In the genomic region with DNA sequence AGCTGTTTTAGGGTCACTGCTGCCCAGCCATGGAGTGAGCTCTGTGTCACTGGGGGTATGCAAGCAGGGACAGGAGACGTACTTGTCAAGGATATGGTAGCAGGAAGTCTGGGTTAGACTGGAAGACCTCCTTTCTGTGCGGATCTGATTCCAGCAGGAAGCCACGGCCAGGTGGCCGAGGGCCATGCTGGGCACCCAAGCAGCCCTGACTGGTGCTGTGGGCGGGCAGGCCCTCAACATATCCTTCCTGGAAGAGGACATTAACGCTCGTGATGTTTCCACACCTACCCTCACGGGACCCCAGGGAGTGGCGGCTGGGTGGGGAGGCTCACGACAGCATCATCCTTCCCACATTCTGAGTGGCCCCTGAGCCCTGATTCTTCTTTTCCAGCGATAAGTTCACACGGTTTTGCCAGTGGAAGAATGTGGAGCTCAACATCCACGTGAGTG, we compare ENCODE assay signal across 14 cellular contexts. TPM values are rescaled to one million over a fixed set of nuclear protein-coding genes. Genes with fewer than 3 reads are reported as not detected.
DNase-seq lines count a peak whose midpoint lies in the region; ATAC-seq and TF ChIP-seq lines count a peak whose summit lies in the region.
"Had no signal": no experiment of that assay in that cellular context is flagged by ENCODE, and none has a peak within 500 bp of the region (broad histone marks: within the 10 kb centered on the region; RNA-seq: fewer than 3 reads in every experiment).

No MANE protein-coding gene starts in this region.

- DNase-seq in CD14-positive monocyte (ENCODE audit: low spot score), result peak; percentile 23
- DNase-seq in effector memory CD8-positive, alpha-beta T cell, result no peak
- no peak for DNase-seq in osteocyte (ENCODE audit: extremely low spot score, unreplicated experiment)
- no peak for DNase-seq in NOMO-1 (lab: John Stamatoyannopoulos, UW; ENCODE audit: unreplicated experiment in 2 of 2)
- DNase-seq in DMS153 (lab: John Stamatoyannopoulos, UW), result no peak
- DNase-seq in progenitor cell of endocrine pancreas (ENCODE audit: low spot score, unreplicated experiment), result no peak
- DNase-seq: activated CD4-positive, CD25-positive, alpha-beta regulatory T cell treated with anti-CD3 and anti-CD28 coated beads, Interleukin-2, amount 50 U/mL, for 72 hours; effector CD4-positive, alpha-beta T cell; NCI-H1417; NCI-H748 treated with DMSO at 0.1 percent for 48 hours; occipital lobe had no signal

- H3K27me3 Mint-ChIP-seq in CD14-positive monocyte (ENCODE audit: low read depth in 3 of 3), result peaks cover 0 to 7% (median 7%) of the 10 kb centered on the region in 3 donors
- no peaks in the 10 kb centered on the region for H3K27me3 Mint-ChIP-seq in effector memory CD8-positive, alpha-beta T cell
- no peaks in the 10 kb centered on the region for H3K27me3 Mint-ChIP-seq in osteocyte (ENCODE audit: unreplicated experiment)
- H3K27me3 Mint-ChIP-seq in progenitor cell of endocrine pancreas, result no peaks in the 10 kb centered on the region

- H3K27ac ChIP-seq in KOPT-K1 (ENCODE audit: low read depth, low read length, poor library complexity, severe bottlenecking), result peak overlapping the region; percentile 100

- no peaks in the 10 kb centered on the region for H3K9me3 ChIP-seq in KOPT-K1 (ENCODE audit: insufficient read depth, low read length, poor library complexity, severe bottlenecking)

- peaks cover 95% of the 10 kb centered on the region for H3K4me1 Mint-ChIP-seq in CD14-positive monocyte
- H3K4me1 Mint-ChIP-seq in effector memory CD8-positive, alpha-beta T cell (ENCODE audit: low read depth in 2 of 2), result peaks cover 45 to 47% of the 10 kb centered on the region in 2 donors
- peaks cover 22% of the 10 kb centered on the region for H3K4me1 Mint-ChIP-seq in osteocyte (ENCODE audit: unreplicated experiment)
- no peaks in the 10 kb centered on the region for H3K4me1 Mint-ChIP-seq in progenitor cell of endocrine pancreas (ENCODE audit: low read depth)

- H3K36me3 ChIP-seq in KOPT-K1 (ENCODE audit: insufficient read depth, low read length), result peaks cover 89% of the 10 kb centered on the region

- peaks cover 0 to 3% (median 2%) of the 10 kb centered on the region in 7 donors for H3K9me3 Mint-ChIP-seq in CD14-positive monocyte
- H3K9me3 Mint-ChIP-seq in effector memory CD8-positive, alpha-beta T cell, result no peaks in the 10 kb centered on the region
- H3K9me3 Mint-ChIP-seq in osteocyte (ENCODE audit: unreplicated experiment), result no peaks in the 10 kb centered on the region
- H3K9me3 Mint-ChIP-seq in progenitor cell of endocrine pancreas (ENCODE audit: low read depth), result no peaks in the 10 kb centered on the region

- H3K36me3 Mint-ChIP-seq in CD14-positive monocyte (peaks cover 74 to 93% of the 10 kb centered on the region in 2 donors), osteocyte (ENCODE audit: unreplicated experiment) (peaks cover 11% of the 10 kb centered on the region), progenitor cell of endocrine pancreas (ENCODE audit: insufficient read depth) (peaks cover 6% of the 10 kb centered on the region)
- peaks cover 96% of the 10 kb centered on the region for H3K36me3 Mint-ChIP-seq in effector memory CD8-positive, alpha-beta T cell (ENCODE audit: insufficient read depth)

- H3K27ac Mint-ChIP-seq in CD14-positive monocyte, result peak overlapping the region; percentile 89 to 97 (median 94)
- H3K27ac Mint-ChIP-seq in effector memory CD8-positive, alpha-beta T cell, result peak overlapping the region; percentile 90 to 99
- peak overlapping the region; percentile 54 for H3K27ac Mint-ChIP-seq in osteocyte (ENCODE audit: unreplicated experiment)
- H3K27ac Mint-ChIP-seq in progenitor cell of endocrine pancreas, result no peak overlapping the region

- no peak for ATAC-seq in effector memory CD8-positive, alpha-beta T cell (replicated peaks)
- no peak for ATAC-seq in GM21737 (IDR thresholded peaks at IDR 0.05; ENCODE audit: unreplicated experiment)
- ATAC-seq: left colon had no signal

- no peak for TF ChIP-seq CTCF in CD14-positive monocyte (IDR thresholded peaks at IDR 0.05)
- TF ChIP-seq CTCF in osteocyte (IDR thresholded peaks at IDR 0.05), result no peak
- no peak for TF ChIP-seq CTCF in progenitor cell of endocrine pancreas (IDR thresholded peaks at IDR 0.05; ENCODE audit: unreplicated experiment)

- intact Hi-C loops in CD14-positive monocyte (cut with micrococcal nuclease), result no loop called here

- peak overlapping the region in 1 of 2 donors; percentile 48 for H3K4me3 Mint-ChIP-seq in CD14-positive monocyte
- H3K4me3 Mint-ChIP-seq in effector memory CD8-positive, alpha-beta T cell, result peak overlapping the region in 1 of 2 donors; percentile 21
- H3K4me3 Mint-ChIP-seq in osteocyte (ENCODE audit: unreplicated experiment), result no peak overlapping the region
- H3K4me3 Mint-ChIP-seq in progenitor cell of endocrine pancreas (ENCODE audit: low read depth), result no peak overlapping the region

RNA-seq across cellular contexts. Expression of a gene that starts 8.7 kb away (rescaled TPM):
- 10 to 100 TPM in 1 of 2 donors, 1 to 10 TPM in 1; 9.1 to 10.3 TPM for polyA plus RNA-seq in CD14-positive monocyte
- total RNA-seq in osteocyte (54.3 and 56.2 TPM in 2 replicates), progenitor cell of endocrine pancreas (74.9 and 76.0 TPM in 2 replicates)

RNA-seq across cellular contexts. Expression of a gene that starts 14.1 kb away (rescaled TPM):
- 10 to 100 TPM; 34.9 to 43.0 TPM for polyA plus RNA-seq in CD14-positive monocyte
- 41.5 and 45.0 TPM in 2 replicates for total RNA-seq in osteocyte
- 52.9 and 53.0 TPM in 2 replicates for total RNA-seq in progenitor cell of endocrine pancreas

RNA-seq across cellular contexts. Expression of a gene that starts 23.0 kb away (rescaled TPM):
- 1 to 10 TPM; 3.6 to 5.8 TPM for polyA plus RNA-seq in CD14-positive monocyte
- 28.5 and 28.6 TPM in 2 replicates for total RNA-seq in osteocyte
- 48.9 and 56.9 TPM in 2 replicates for total RNA-seq in progenitor cell of endocrine pancreas
